36 cellular contexts compared by ENCODE assay signal in genomic region chr11:40149721-40150120, GRCh38.
"Had no signal": no experiment of that assay in that cellular context is flagged by ENCODE, and none has a peak within 500 bp of the region (broad histone marks: within the 10 kb centered on the region; RNA-seq: fewer than 3 reads in every experiment).

No MANE protein-coding gene starts in this region.

- ATAC-seq: activated CD8-positive, alpha-beta T cell treated with anti-CD3 and anti-CD28 coated beads for 36 hours; activated T-cell treated with anti-CD3 and anti-CD28 coated beads, Interleukin-2, amount 50 U/mL, for 72 hours; activated T-helper 17 cell treated with anti-CD3 and anti-CD28 coated beads, Interleukin-2, amount 50 U/mL, for 72 hours; PC-3 had no signal

- H3K36me3 ChIP-seq: brain microvascular endothelial cell, cardiac muscle cell, Peyer's patch, SJSA1 had no signal

- H3K27me3 ChIP-seq: brain microvascular endothelial cell, cardiac muscle cell, Peyer's patch, SJSA1 had no signal

- H3K4me3 ChIP-seq: cardiac muscle cell, Peyer's patch, SJSA1 had no signal

- DNase-seq: activated CD4-positive, alpha-beta T cell treated with anti-CD3 and anti-CD28 coated beads, Interleukin-2, amount 10 ng/mL, durations not matched to agents 24 days and 14 days; activated CD4-positive, alpha-beta T cell treated with anti-CD3 and anti-CD28 coated beads, Interleukin-2, amount 50 U/mL, for 4 hours; activated CD8-positive, alpha-beta T cell treated with anti-CD3 and anti-CD28 coated beads for 36 hours; activated effector memory CD4-positive, alpha-beta T cell treated with anti-CD3 and anti-CD28 coated beads, Interleukin-2, amount 50 U/mL, for 16 hours; activated naive CD4-positive, alpha-beta T cell; activated naive CD4-positive, alpha-beta T cell treated with anti-CD3 and anti-CD28 coated beads, Interleukin-2, amount 50 U/mL, for 16 hours; activated naive CD8-positive, alpha-beta T cell treated with anti-CD3 and anti-CD28 coated beads for 36 hours; activated T-cell treated with anti-CD3 and anti-CD28 coated beads, Interleukin-2, amount 50 U/mL, for 1 hour; activated T-cell treated with anti-CD3 and anti-CD28 coated beads, Interleukin-2, amount 50 U/mL, for 72 hours; amniotic stem cell; aorta; brain microvascular endothelial cell; NCI-H1048; NCI-H1105 treated with DMSO at 0.1 percent for 48 hours; NCI-H1436 treated with DMSO at 0.1 percent for 48 hours; NCI-H1694 treated with DMSO at 0.1 percent for 48 hours; NCI-H2029 treated with DMSO at 0.1 percent for 48 hours; NCI-H2107; NCI-H2171; NCI-H510A; NCI-H526; NCI-H748 treated with DMSO at 0.1 percent for 48 hours; NK-92 treated with Interleukin-12 subunit alpha and Interleukin-12 subunit beta, amount 100 ng/mL, for 24 hours; PC-3; Peyer's patch; RPMI8226; SHP77 treated with DMSO at 0.1 percent for 48 hours; SK-N-SH had no signal

- H3K27ac Mint-ChIP-seq: activated CD4-positive, alpha-beta T cell treated with anti-CD3 and anti-CD28 coated beads, Interleukin-2, amount 10 ng/mL, durations not matched to agents 24 days and 14 days; activated CD8-positive, alpha-beta T cell treated with anti-CD3 and anti-CD28 coated beads for 36 hours; activated naive CD8-positive, alpha-beta T cell treated with anti-CD3 and anti-CD28 coated beads for 36 hours; activated T-helper 17 cell treated with anti-CD3 and anti-CD28 coated beads, Interleukin-2, amount 50 U/mL, for 72 hours; T-helper 1 cell treated with Interleukin-12 subunit alpha and Interleukin-12 subunit beta and Interleukin-4 antibody, amounts not matched to agents 30 μg/mL and 1 μg/mL, for 36 hours; T-helper 2 cell treated with Interferon-gamma antibody and Interleukin-4, amounts not matched to agents 5 μg/mL and 100 μg/mL, for 36 hours had no signal

- H3K4me1 Mint-ChIP-seq: activated CD4-positive, alpha-beta T cell treated with anti-CD3 and anti-CD28 coated beads, Interleukin-2, amount 10 ng/mL, durations not matched to agents 24 days and 14 days; activated naive CD8-positive, alpha-beta T cell treated with anti-CD3 and anti-CD28 coated beads for 36 hours; activated T-helper 17 cell treated with anti-CD3 and anti-CD28 coated beads, Interleukin-2, amount 50 U/mL, for 72 hours; central memory CD8-positive, alpha-beta T cell had no signal

- H3K9me3 ChIP-seq: Peyer's patch, SJSA1, SK-N-SH had no signal

- H3K27ac ChIP-seq: brain microvascular endothelial cell, cardiac muscle cell, KMS-11, Peyer's patch, SJSA1 had no signal

- H3K9ac ChIP-seq: KMS-11, SK-N-SH had no signal

- FAIRE-seq: TTC549 had no signal

- H3K4me3 Mint-ChIP-seq: activated CD4-positive, alpha-beta T cell treated with anti-CD3 and anti-CD28 coated beads, Interleukin-2, amount 10 ng/mL, durations not matched to agents 24 days and 14 days; activated CD8-positive, alpha-beta T cell treated with anti-CD3 and anti-CD28 coated beads for 36 hours; activated naive CD8-positive, alpha-beta T cell treated with anti-CD3 and anti-CD28 coated beads for 36 hours; activated T-cell treated with anti-CD3 and anti-CD28 coated beads, Interleukin-2, amount 50 U/mL, for 72 hours; activated T-helper 17 cell treated with anti-CD3 and anti-CD28 coated beads, Interleukin-2, amount 50 U/mL, for 72 hours; central memory CD8-positive, alpha-beta T cell; T-helper 1 cell treated with Interleukin-12 subunit alpha and Interleukin-12 subunit beta and Interleukin-4 antibody, amounts not matched to agents 30 μg/mL and 1 μg/mL, for 36 hours; T-helper 2 cell treated with Interferon-gamma antibody and Interleukin-4, amounts not matched to agents 5 μg/mL and 100 μg/mL, for 36 hours had no signal

- H3K4me2 ChIP-seq: KMS-11, SK-N-SH had no signal

- H3K36me3 Mint-ChIP-seq: activated naive CD8-positive, alpha-beta T cell treated with anti-CD3 and anti-CD28 coated beads for 36 hours had no signal

- H3K4me1 ChIP-seq: Peyer's patch, SJSA1 had no signal

- H3K27me3 Mint-ChIP-seq: activated CD4-positive, alpha-beta T cell treated with anti-CD3 and anti-CD28 coated beads, Interleukin-2, amount 10 ng/mL, durations not matched to agents 24 days and 14 days; activated CD8-positive, alpha-beta T cell treated with anti-CD3 and anti-CD28 coated beads for 36 hours; activated naive CD8-positive, alpha-beta T cell treated with anti-CD3 and anti-CD28 coated beads for 36 hours; activated T-helper 17 cell treated with anti-CD3 and anti-CD28 coated beads, Interleukin-2, amount 50 U/mL, for 72 hours; central memory CD8-positive, alpha-beta T cell had no signal
